22 cellular contexts compared by ENCODE assay signal in the genomic region with DNA sequence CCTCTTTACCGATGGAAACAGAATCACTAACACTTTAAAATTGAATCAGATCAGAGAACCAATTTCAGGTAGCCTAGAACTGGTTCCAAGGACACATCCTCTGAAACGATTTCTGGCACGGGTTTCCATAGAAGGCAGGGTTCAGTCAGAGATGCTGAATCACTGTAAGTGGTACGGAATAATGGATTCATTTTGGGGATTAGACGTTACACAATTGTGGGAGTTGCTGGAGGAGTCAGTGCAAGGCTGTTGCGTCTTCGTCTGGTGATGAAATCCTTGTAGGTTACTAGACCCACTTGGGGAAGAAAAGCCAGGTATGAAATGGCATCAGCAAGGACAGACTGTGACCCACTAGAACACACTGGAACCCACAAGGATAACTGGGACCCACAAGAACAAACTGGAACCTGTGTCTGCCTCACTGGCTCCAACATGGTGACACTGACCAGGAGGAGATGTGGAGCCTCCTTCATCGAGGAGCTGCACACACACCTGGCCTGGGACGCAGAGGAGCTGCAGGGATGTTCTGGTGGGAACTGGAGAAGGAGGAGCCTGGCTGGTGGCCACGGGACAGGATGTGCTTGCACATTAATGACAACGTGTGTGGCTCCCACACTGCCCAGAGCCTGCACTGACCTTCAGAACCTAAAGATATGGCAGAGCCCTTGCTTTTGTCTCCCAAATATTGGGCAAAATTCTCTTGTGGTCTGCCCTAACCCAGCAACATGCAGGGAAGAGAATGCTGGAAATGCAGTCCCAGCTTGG.
"Had no signal": no experiment of that assay in that cellular context is flagged by ENCODE, and none has a peak within 500 bp of the region (broad histone marks: within the 10 kb centered on the region; RNA-seq: fewer than 3 reads in every experiment).

No MANE protein-coding gene starts in this region.

- H3K36me3 ChIP-seq: tibial artery had no signal

- H3K27ac Mint-ChIP-seq: activated CD4-positive, alpha-beta T cell treated with anti-CD3 and anti-CD28 coated beads, Interleukin-2, amount 10 ng/mL, durations not matched to agents 7 days and 5 days; activated naive CD4-positive, alpha-beta T cell treated with anti-CD3 and anti-CD28 coated beads, Interleukin-2, amount 50 U/mL, for 24 hours; activated T-cell treated with anti-CD3 and anti-CD28 coated beads, Interleukin-2, amount 50 U/mL, for 72 hours; dendritic cell treated with granulocyte-macrophage colony-stimulating factor and Interleukin-4, amounts not matched to agents 40 ng/mL and 50 ng/mL, for 4 days; memory B cell; stimulated activated effector memory CD8-positive, alpha-beta T cell treated with anti-CD3 and anti-CD28 coated beads, Interleukin-12 subunit alpha, Interleukin-12 subunit beta, amount 100 ng/mL, for 72 hours had no signal

- H3K27me3 ChIP-seq: tibial artery had no signal

- H3K36me3 Mint-ChIP-seq: activated naive CD4-positive, alpha-beta T cell treated with anti-CD3 and anti-CD28 coated beads, Interleukin-2, amount 50 U/mL, for 24 hours; memory B cell; stimulated activated effector memory CD8-positive, alpha-beta T cell treated with anti-CD3 and anti-CD28 coated beads, Interleukin-12 subunit alpha, Interleukin-12 subunit beta, amount 100 ng/mL, for 72 hours had no signal

- H3K27me3 Mint-ChIP-seq: dendritic cell treated with granulocyte-macrophage colony-stimulating factor and Interleukin-4, amounts not matched to agents 40 ng/mL and 50 ng/mL, for 4 days had no signal

- H3K4me1 ChIP-seq: tibial artery had no signal

- DNase-seq: activated CD4-positive, alpha-beta T cell treated with anti-CD3 and anti-CD28 coated beads, Interleukin-2, amount 10 ng/mL, durations not matched to agents 7 days and 5 days; activated CD8-positive, alpha-beta memory T cell treated with anti-CD3 and anti-CD28 coated beads, Interleukin-2, amount 50 U/mL, for 4 hours; activated effector memory CD4-positive, alpha-beta T cell treated with anti-CD3 and anti-CD28 coated beads, Interleukin-2, amount 50 U/mL, for 16 hours; activated T-cell treated with anti-CD3 and anti-CD28 coated beads, Interleukin-2, amount 50 U/mL, for 72 hours; effector CD8-positive, alpha-beta T cell; foreskin fibroblast; glutamatergic neuron; occipital lobe; retina; small intestine; stimulated activated CD4-positive, alpha-beta T cell treated with anti-CD3 and anti-CD28 coated beads, Interleukin-4, amount 100 ng/mL, for 24 hours; T-helper 1 cell; T1000; tibial artery had no signal

- H3K9me3 Mint-ChIP-seq: activated CD4-positive, alpha-beta T cell treated with anti-CD3 and anti-CD28 coated beads, Interleukin-2, amount 10 ng/mL, durations not matched to agents 7 days and 5 days; activated naive CD4-positive, alpha-beta T cell treated with anti-CD3 and anti-CD28 coated beads, Interleukin-2, amount 50 U/mL, for 24 hours; activated T-cell treated with anti-CD3 and anti-CD28 coated beads, Interleukin-2, amount 50 U/mL, for 72 hours; dendritic cell treated with granulocyte-macrophage colony-stimulating factor and Interleukin-4, amounts not matched to agents 40 ng/mL and 50 ng/mL, for 4 days; memory B cell; stimulated activated effector memory CD8-positive, alpha-beta T cell treated with anti-CD3 and anti-CD28 coated beads, Interleukin-12 subunit alpha, Interleukin-12 subunit beta, amount 100 ng/mL, for 72 hours had no signal

- FAIRE-seq: astrocyte, bronchial epithelial cell, small intestine, urothelium cell line had no signal

- ATAC-seq: activated CD4-positive, CD25-positive, alpha-beta regulatory T cell treated with anti-CD3 and anti-CD28 coated beads, Interleukin-2, amount 50 U/mL, for 24 hours; activated T-cell treated with anti-CD3 and anti-CD28 coated beads, Interleukin-2, amount 50 U/mL, for 72 hours; stimulated activated effector memory CD8-positive, alpha-beta T cell treated with anti-CD3 and anti-CD28 coated beads, Interleukin-12 subunit alpha, Interleukin-12 subunit beta, amount 100 ng/mL, for 72 hours had no signal

- H3K27ac ChIP-seq: tibial artery had no signal

- H3K4me3 ChIP-seq: tibial artery had no signal

- H3K4me3 Mint-ChIP-seq: activated CD4-positive, alpha-beta T cell treated with anti-CD3 and anti-CD28 coated beads, Interleukin-2, amount 10 ng/mL, durations not matched to agents 7 days and 5 days; activated naive CD4-positive, alpha-beta T cell treated with anti-CD3 and anti-CD28 coated beads, Interleukin-2, amount 50 U/mL, for 24 hours; activated T-cell treated with anti-CD3 and anti-CD28 coated beads, Interleukin-2, amount 50 U/mL, for 72 hours; dendritic cell treated with granulocyte-macrophage colony-stimulating factor and Interleukin-4, amounts not matched to agents 40 ng/mL and 50 ng/mL, for 4 days; memory B cell; stimulated activated effector memory CD8-positive, alpha-beta T cell treated with anti-CD3 and anti-CD28 coated beads, Interleukin-12 subunit alpha, Interleukin-12 subunit beta, amount 100 ng/mL, for 72 hours had no signal

- H3K9me3 ChIP-seq: tibial artery had no signal

- H3K4me1 Mint-ChIP-seq: activated CD4-positive, alpha-beta T cell treated with anti-CD3 and anti-CD28 coated beads, Interleukin-2, amount 10 ng/mL, durations not matched to agents 7 days and 5 days; activated naive CD4-positive, alpha-beta T cell treated with anti-CD3 and anti-CD28 coated beads, Interleukin-2, amount 50 U/mL, for 24 hours; stimulated activated effector memory CD8-positive, alpha-beta T cell treated with anti-CD3 and anti-CD28 coated beads, Interleukin-12 subunit alpha, Interleukin-12 subunit beta, amount 100 ng/mL, for 72 hours had no signal
